Comparison of ENCODE assay signal across 1 cellular context in genomic region chr11:69249641-69250502, GRCh38.
TF ChIP-seq lines count a peak whose summit lies in the region.

No MANE protein-coding gene starts in this region.

TF ChIP-seq in H1, 55 proteins besides CTCF, POLR2A, EP300 and RAD21:
- TF ChIP-seq GABPA (IDR thresholded peaks at IDR 0.05; ENCODE audit: borderline replicate concordance, insufficient read depth, low read length): no peak
- 0 out of 2 replicates have a peak, but pooled peaks have one; percentile 30 for TF ChIP-seq MAX (IDR thresholded peaks at IDR 0.05)
- TF ChIP-seq TBP (IDR thresholded peaks at IDR 0.05; ENCODE audit: low read depth, low read length): no peak; the same call in 1 of the 2 replicates
- TF ChIP-seq BACH1 (IDR thresholded peaks at IDR 0.05; ENCODE audit: low read length): no peak
- TF ChIP-seq POU5F1 (IDR thresholded peaks at IDR 0.05; ENCODE audit: low read depth, low read length): no peak
- peak; percentile 76; the same call in 1 of the 2 replicates for TF ChIP-seq TCF12 (IDR thresholded peaks at IDR 0.05; ENCODE audit: low read depth, low read length)
- peak; percentile 84 for TF ChIP-seq CEBPB (IDR thresholded peaks at IDR 0.05; ENCODE audit: low read depth, low read length)
- TF ChIP-seq CBX5 (IDR thresholded peaks at IDR 0.05; ENCODE audit: low read depth, low read length): no peak
- TF ChIP-seq TEAD4 (IDR thresholded peaks at IDR 0.05; ENCODE audit: low read depth, low read length): peak; percentile 31; the same call in 1 of the 2 replicates
- 0 out of 4 replicates have a peak, but pooled peaks of 1 of the 2 experiments have one; percentile 34 for TF ChIP-seq HDAC2 (IDR thresholded peaks at IDR 0.05; ENCODE audit: borderline replicate concordance in 1 of 2, low read depth in 2 of 2, low read length in 2 of 2)
- no peak for TF ChIP-seq CHD2 (IDR thresholded peaks at IDR 0.05; ENCODE audit: low read length)
- TF ChIP-seq RNF2 (IDR thresholded peaks at IDR 0.05; ENCODE audit: borderline replicate concordance, low read depth, low read length, missing control alignments, poor library complexity, severe bottlenecking): no peak
- no peak for TF ChIP-seq YY1 (IDR thresholded peaks at IDR 0.05; ENCODE audit: low read depth, low read length)
